Comparison of ENCODE assay signal across 1 cellular context in genomic region chr7:21413502-21413901, GRCh38.
TF ChIP-seq lines count a peak whose summit lies in the region.

No MANE protein-coding gene starts in this region.

TF ChIP-seq in K562, 482 proteins besides CTCF, POLR2A, EP300 and RAD21 (continued from another document):
- TF ChIP-seq USF1 (CRISPR knock-in tag; IDR thresholded peaks at IDR 0.05) (no peak), MCM5 (IDR thresholded peaks at IDR 0.05; ENCODE audit: low read depth) (no peak), ZNF512 (tag; IDR thresholded peaks at IDR 0.05) (no peak), DPF2 (IDR thresholded peaks at IDR 0.05) (peak; percentile 46; the same call in 1 of the 2 replicates), EP400 (IDR thresholded peaks at IDR 0.05) (no peak), ZBTB49 (CRISPR knock-in tag; IDR thresholded peaks at IDR 0.05; ENCODE audit: borderline replicate concordance) (no peak), KLF6 (CRISPR knock-in tag; IDR thresholded peaks at IDR 0.05; ENCODE audit: borderline replicate concordance) (no peak), CEBPG (CRISPR knock-in tag; IDR thresholded peaks at IDR 0.05) (no peak), CEBPG (tag; conservative IDR thresholded peaks at IDR 0.05 in 1 of 2, IDR thresholded peaks at IDR 0.05 in 1 of 2) (no peak), SMARCA4 (IDR thresholded peaks at IDR 0.05) (0 out of 2 replicates have a peak, but pooled peaks have one; percentile 66), ZNF77 (CRISPR knock-in tag; IDR thresholded peaks at IDR 0.05) (no peak), CHD1 (IDR thresholded peaks at IDR 0.05; ENCODE audit: low read length) (no peak), ZNF41 (CRISPR knock-in tag; conservative IDR thresholded peaks at IDR 0.05) (no peak), HES1 (IDR thresholded peaks at IDR 0.05; ENCODE audit: low read depth) (no peak), ZNF668 (CRISPR knock-in tag; IDR thresholded peaks at IDR 0.05) (no peak), SRSF1 (IDR thresholded peaks at IDR 0.05; ENCODE audit: low read depth, low read length) (no peak), ZNF609 (CRISPR knock-in tag; IDR thresholded peaks at IDR 0.05; ENCODE audit: borderline replicate concordance) (no peak), PRDM10 (IDR thresholded peaks at IDR 0.05; ENCODE audit: partially characterized antibody) (no peak), HDAC8 (tag; IDR thresholded peaks at IDR 0.05) (no peak), MECOM (CRISPR knock-in tag; IDR thresholded peaks at IDR 0.05) (no peak), MTA1 (IDR thresholded peaks at IDR 0.05; ENCODE audit: borderline replicate concordance) (no peak), CBX2 (IDR thresholded peaks at IDR 0.05; ENCODE audit: insufficient read depth, low read length, poor library complexity, severe bottlenecking) (no peak), HDAC2 (IDR thresholded peaks at IDR 0.05) (no peak), ATF2 (CRISPR knock-in tag; IDR thresholded peaks at IDR 0.05) (no peak), CREB3L1 (IDR thresholded peaks at IDR 0.05; ENCODE audit: borderline replicate concordance, low read depth) (no peak), ZNF12 (CRISPR knock-in tag; IDR thresholded peaks at IDR 0.05) (no peak), THAP7 (CRISPR knock-in tag; IDR thresholded peaks at IDR 0.05) (no peak)
TF ChIP-seq in K562: peak in this region for 19.
